14 cellular contexts compared by ENCODE assay signal in the genomic region with DNA sequence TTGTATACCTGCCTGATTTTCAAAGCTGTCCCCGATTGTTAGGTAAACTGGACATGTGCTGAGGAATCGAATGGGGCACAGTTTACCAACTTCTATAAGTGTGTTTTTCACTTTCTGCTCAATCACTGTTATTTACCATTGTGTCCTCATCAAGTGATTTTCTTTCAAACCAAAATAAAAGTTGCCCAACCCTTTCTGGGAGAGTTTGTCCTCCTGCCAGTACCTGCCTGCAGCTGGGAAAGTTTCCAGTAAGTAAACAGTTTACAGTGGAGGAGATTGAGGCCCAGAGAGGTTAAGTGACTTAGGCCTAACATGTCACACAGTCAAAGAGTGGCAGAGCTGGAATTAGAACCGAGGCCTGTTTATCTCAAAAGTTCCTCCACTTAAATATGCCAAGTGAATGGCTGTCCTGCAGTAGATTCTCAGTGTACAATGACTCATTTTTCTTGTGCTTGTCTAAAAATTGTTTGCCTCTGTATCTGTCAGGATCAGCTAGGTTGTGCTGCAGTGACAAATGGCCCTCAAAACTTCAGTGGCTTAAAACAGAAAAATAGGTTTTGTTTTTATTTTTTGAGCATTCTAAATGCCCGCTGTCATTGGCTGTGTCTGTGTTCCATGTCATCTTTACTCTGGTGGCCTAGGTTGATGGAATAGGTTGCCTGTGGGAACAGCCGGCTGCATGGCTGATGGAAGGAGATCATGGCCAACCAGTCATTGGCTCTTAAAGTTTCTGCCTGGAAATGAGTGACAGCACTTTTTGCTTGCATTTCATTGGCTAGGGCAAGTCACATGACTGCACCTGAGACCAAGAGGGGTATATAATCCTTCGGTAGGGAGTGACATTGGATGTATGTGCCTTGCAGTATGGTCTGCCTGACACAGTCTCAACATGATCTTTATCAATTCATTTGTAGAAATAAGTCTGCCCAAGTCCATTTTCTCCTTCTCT.
A peak's percentile ranks its signal among the peaks of the same experiment; 100 is the strongest.
DNase-seq lines count a peak whose midpoint lies in the region; ATAC-seq, FAIRE-seq and TF ChIP-seq lines count a peak whose summit lies in the region.
"Had no signal": no experiment of that assay in that cellular context is flagged by ENCODE, and none has a peak within 500 bp of the region (broad histone marks: within the 10 kb centered on the region; RNA-seq: fewer than 3 reads in every experiment).

No MANE protein-coding gene starts in this region.

- peaks cover 5 to 48% of the 10 kb centered on the region in 2 donors for H3K4me1 ChIP-seq in left lung

- ATAC-seq in left lung (peak; percentile 69), HG03439 (IDR thresholded peaks at IDR 0.05; ENCODE audit: unreplicated experiment) (no peak)
- ATAC-seq: heart left ventricle, left ventricle myocardium superior had no signal

- H3K4me3 ChIP-seq in bronchial epithelial cell (ENCODE audit: low read depth, low read length) (no peak overlapping the region), left lung (no peak overlapping the region)
- H3K4me3 ChIP-seq: ascending aorta, heart left ventricle, PC-9 had no signal

- H3K27ac ChIP-seq in left lung = peak overlapping the region; percentile 35 to 44
- H3K27ac ChIP-seq: PC-9 had no signal

- TF ChIP-seq CTCF in bronchial epithelial cell (IDR thresholded peaks at IDR 0.05; ENCODE audit: insufficient read depth, low read length, severe bottlenecking) = no peak
- no peak for TF ChIP-seq CTCF in left lung (IDR thresholded peaks at IDR 0.05)

- H3K27me3 ChIP-seq in bronchial epithelial cell (ENCODE audit: control insufficient read depth, insufficient read depth, low read length) (no peaks in the 10 kb centered on the region), left lung (no peaks in the 10 kb centered on the region)
- H3K27me3 ChIP-seq: ascending aorta, heart left ventricle had no signal

- FAIRE-seq in bronchial epithelial cell (lab: Jason Lieb, UNC) (peak; percentile 23), urothelium cell line (lab: Jason Lieb, UNC) (peak; percentile 96)

- intact Hi-C loops in left lung (cut with DNase I) = no loop called here

- H3K9me3 ChIP-seq in left lung = no peaks in the 10 kb centered on the region
- H3K9me3 ChIP-seq: ascending aorta, heart left ventricle had no signal

- peak; percentile 24 for DNase-seq in NCI-H82 (lab: John Stamatoyannopoulos, UW)
- DNase-seq in NCI-H82 treated with DMSO at 0.1 percent for 48 hours (lab: John Stamatoyannopoulos, UW; ENCODE audit: unreplicated experiment) = no peak
- peak; percentile 39 for DNase-seq in bronchial epithelial cell (ENCODE audit: low read depth)
- DNase-seq in left lung = no peak
- no peak for DNase-seq in urothelium cell line (ENCODE audit: low spot score)
- DNase-seq in NCI-H146 (lab: John Stamatoyannopoulos, UW) = no peak
- no peak for DNase-seq in NCI-H2171 treated with DMSO at 0.1 percent for 48 hours (lab: John Stamatoyannopoulos, UW)
- DNase-seq: activated CD4-positive, alpha-beta T cell treated with anti-CD3 and anti-CD28 coated beads for 48 hours; Calu3; heart left ventricle; left ventricle myocardium superior; PC-9 had no signal

- H3K36me3 ChIP-seq in bronchial epithelial cell (ENCODE audit: control insufficient read depth, insufficient read depth, low read length) (peaks cover 4% of the 10 kb centered on the region), left lung (no peaks in the 10 kb centered on the region)
- H3K36me3 ChIP-seq: ascending aorta, heart left ventricle had no signal

Comparison
In these comparisons a context has a peak if more than half of its experiments do, and no peak if none do; other contexts are left out.
1. DNase-seq: peak in NCI-H82 (single experiment) and bronchial epithelial cell (single experiment); none in NCI-H82 treated with DMSO at 0.1 percent for 48 hours (single experiment), left lung (0 of 2), urothelium cell line (single experiment), NCI-H146 (single experiment) and NCI-H2171 treated with DMSO at 0.1 percent for 48 hours (single experiment).